Comparison of ENCODE assay signal across 1 cellular context in genomic region chr12:3237154-3237520, GRCh38.
TF ChIP-seq lines count a peak whose summit lies in the region.

No MANE protein-coding gene starts in this region.

TF ChIP-seq in IMR-90, 13 proteins besides CTCF, POLR2A, EP300 and RAD21 (continued from another document):
- TF ChIP-seq ELK1 (IDR thresholded peaks at IDR 0.05; ENCODE audit: borderline replicate concordance, low read depth, low read length) (no peak), CEBPB (IDR thresholded peaks at IDR 0.05; ENCODE audit: low read depth, low read length) (no peak), MAZ (IDR thresholded peaks at IDR 0.05; ENCODE audit: borderline replicate concordance, low read depth, low read length) (no peak), NFE2L2 (IDR thresholded peaks at IDR 0.05; ENCODE audit: low read depth, low read length) (no peak), MAFK (IDR thresholded peaks at IDR 0.05; ENCODE audit: low read depth, low read length) (no peak), BHLHE40 (IDR thresholded peaks at IDR 0.05; ENCODE audit: low read depth, low read length) (no peak), RCOR1 (IDR thresholded peaks at IDR 0.05; ENCODE audit: insufficient replicate concordance, low read length) (no peak)
